Comparison of ENCODE assay signal across 9 cellular contexts in genomic region chr6:77457720-77458349, GRCh38. TPM values are rescaled to one million over a fixed set of nuclear protein-coding genes. Genes with fewer than 3 reads are reported as not detected.
DNase-seq lines count a peak whose midpoint lies in the region; ATAC-seq and TF ChIP-seq lines count a peak whose summit lies in the region.
"Had no signal": no experiment of that assay in that cellular context is flagged by ENCODE, and none has a peak within 500 bp of the region (broad histone marks: within the 10 kb centered on the region; RNA-seq: fewer than 3 reads in every experiment).

No MANE protein-coding gene starts in this region.

- H3K4me3 ChIP-seq in Peyer's patch (no peak overlapping the region), colonic mucosa (no peak overlapping the region), lower leg skin (ENCODE audit: low read depth, poor library complexity, severe bottlenecking) (no peak overlapping the region), transverse colon (no peak overlapping the region)
- H3K4me3 ChIP-seq: BLaER1 treated with 17β-estradiol and CSF1 and Interleukin-3, amounts not matched to agents 10 nM and 100 nM had no signal

- peak; percentile 6 for DNase-seq in NCI-H1092 (lab: John Stamatoyannopoulos, UW)
- no peak for DNase-seq in NCI-H1092 treated with DMSO at 0.1 percent for 48 hours (lab: John Stamatoyannopoulos, UW)
- DNase-seq in Peyer's patch: peak in 2 of 3 donors; percentile 25 to 70
- DNase-seq in colonic mucosa: peak; percentile 59
- DNase-seq in lower leg skin (ENCODE audit: low spot score in 2 of 2): peak; percentile 50 to 85
- peak; percentile 43 for DNase-seq in transverse colon

- H3K36me3 ChIP-seq in Peyer's patch (no peaks in the 10 kb centered on the region), colonic mucosa (no peaks in the 10 kb centered on the region), transverse colon (no peaks in the 10 kb centered on the region)
- H3K36me3 ChIP-seq: BLaER1 treated with 17β-estradiol and CSF1 and Interleukin-3, amounts not matched to agents 10 nM and 100 nM had no signal

- no peak overlapping the region for H3K27ac ChIP-seq in Peyer's patch
- no peak overlapping the region for H3K27ac ChIP-seq in colonic mucosa
- no peak overlapping the region for H3K27ac ChIP-seq in transverse colon
- H3K27ac ChIP-seq: BLaER1 treated with 17β-estradiol and CSF1 and Interleukin-3, amounts not matched to agents 10 nM and 100 nM had no signal

- H3K4me1 ChIP-seq in Peyer's patch: peaks cover 0 to 2% (median 0%) of the 10 kb centered on the region in 4 donors
- no peaks in the 10 kb centered on the region for H3K4me1 ChIP-seq in colonic mucosa
- peaks cover 0 to 3% (median under 1%) of the 10 kb centered on the region in 4 donors for H3K4me1 ChIP-seq in transverse colon

- in situ Hi-C loops in transverse colon (cut with MboI; ENCODE audit: low pct_ligation_motif_present in 1 of 4, low pct_unique_long_range_greater_than_20kb in 1 of 4, low sequenced_read_pairs in 3 of 4): loop anchor here in 3 of 4 donors (25.0 kb wide), 1 partner anchor 1521 kb away; no protein-coding TSS in a partner anchor

- no peak for TF ChIP-seq EP300 in transverse colon (IDR thresholded peaks at IDR 0.05; ENCODE audit: low read depth)

- H3K9me3 ChIP-seq in Peyer's patch (no peaks in the 10 kb centered on the region), colonic mucosa (no peaks in the 10 kb centered on the region), transverse colon (no peaks in the 10 kb centered on the region)

- TF ChIP-seq CTCF in Peyer's patch (IDR thresholded peaks at IDR 0.05) (peak in 4 of 6 experiments; percentile 40 to 58 (median 54)), colonic mucosa (IDR thresholded peaks at IDR 0.05) (peak; percentile 63), lower leg skin (IDR thresholded peaks at IDR 0.05) (no peak), transverse colon (IDR thresholded peaks at IDR 0.05) (peak; percentile 48 to 65 (median 54))

- peak; percentile 79 for ATAC-seq in GM19397 (IDR thresholded peaks at IDR 0.05; ENCODE audit: unreplicated experiment)
- peak; percentile 77 for ATAC-seq in HG03565 (IDR thresholded peaks at IDR 0.05; ENCODE audit: unreplicated experiment)

- WGBS in lower leg skin, 2 donors: 25% methylated on average over 6 of the region's 6 CpGs
- 9 to 19% methylated on average over 5 to 6 of the region's 6 CpGs for WGBS in transverse colon (ENCODE audit: low coverage in 1 of 2), 2 donors

- intact Hi-C loops in colonic mucosa (cut with DNase I): loop anchor here (5.0 kb wide), 1 partner anchor 1526 kb away; no protein-coding TSS in a partner anchor
- intact Hi-C loops in lower leg skin (cut with DNase I; ENCODE audit: low total_unique reads): no loop called here
- intact Hi-C loops in transverse colon (cut with DNase I; ENCODE audit: low total_unique reads): no loop called here

- H3K27me3 ChIP-seq in Peyer's patch (peaks cover 0 to 2% of the 10 kb centered on the region in 2 donors), colonic mucosa (peaks cover 13% of the 10 kb centered on the region), transverse colon (peaks cover 24% of the 10 kb centered on the region)
- H3K27me3 ChIP-seq: BLaER1 treated with 17β-estradiol and CSF1 and Interleukin-3, amounts not matched to agents 10 nM and 100 nM had no signal

- TF ChIP-seq POLR2A in Peyer's patch (IDR thresholded peaks at IDR 0.05) (no peak), lower leg skin (IDR thresholded peaks at IDR 0.05) (no peak), transverse colon (IDR thresholded peaks at IDR 0.05) (no peak)

- H3K9ac ChIP-seq in colonic mucosa (ENCODE audit: low read depth in 2 of 2, low read length in 2 of 2): no peak overlapping the region
- H3K9ac ChIP-seq: BLaER1 treated with 17β-estradiol and CSF1 and Interleukin-3, amounts not matched to agents 10 nM and 100 nM had no signal

RNA-seq across cellular contexts. Expression of gene HTR1B, which starts 5.5 kb away (rescaled TPM):
- total RNA-seq in Peyer's patch (under 1 TPM in 1 of 4 donors, not detected in 3; 0.54 TPM), colonic mucosa (under 1 TPM; 0.19 to 0.32 TPM), lower leg skin (under 1 TPM in 1 of 4 donors, not detected in 3; 0.39 TPM), transverse colon (not detected)

Comparison
In these comparisons a context has a peak if more than half of its experiments do, and no peak if none do; other contexts are left out.
1. CTCF ChIP-seq: peak in Peyer's patch (4 of 6), colonic mucosa (single experiment) and transverse colon (5 of 5); none in lower leg skin (0 of 3).